Comparison of ENCODE assay signal across 16 cellular contexts in the genomic region with DNA sequence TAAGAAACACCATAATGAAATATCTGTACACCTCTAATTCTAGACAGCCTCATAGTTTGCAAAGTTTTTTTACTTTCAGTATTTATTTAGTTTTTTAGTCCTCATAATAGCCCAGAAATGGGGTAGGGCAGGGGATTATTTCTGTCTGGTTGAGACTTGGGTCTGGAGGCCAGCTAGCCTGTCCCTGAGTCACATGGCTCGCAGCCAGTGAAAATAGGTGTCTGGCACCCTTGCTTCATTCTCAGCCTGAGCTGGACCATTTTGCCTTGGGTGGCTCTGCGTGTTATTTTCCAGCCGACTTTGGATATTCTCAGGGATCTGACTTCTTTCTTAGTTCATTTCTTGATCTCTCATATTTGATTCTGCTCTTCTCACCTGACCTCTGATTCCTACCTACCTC.
DNase-seq lines count a peak whose midpoint lies in the region; TF ChIP-seq lines count a peak whose summit lies in the region.
"Had no signal": no experiment of that assay in that cellular context is flagged by ENCODE, and none has a peak within 500 bp of the region (broad histone marks: within the 10 kb centered on the region; RNA-seq: fewer than 3 reads in every experiment).

No MANE protein-coding gene starts in this region.

- DNase-seq in MCF 10A (ENCODE audit: unreplicated experiment): peak; percentile 92
- DNase-seq in breast epithelium (ENCODE audit: low spot score in 2 of 2): no peak
- peak; percentile 19 to 84 for DNase-seq in cardiac fibroblast (ENCODE audit: low read depth in 2 of 2)
- peak; percentile 51 for DNase-seq in iris pigment epithelial cell (ENCODE audit: low read depth)
- DNase-seq in colonic mucosa: no peak
- DNase-seq in endodermal cell: no peak
- DNase-seq in CD8-positive, alpha-beta memory T cell: no peak
- no peak for DNase-seq in activated CD4-positive, alpha-beta T cell treated with anti-CD3 and anti-CD28 coated beads for 48 hours
- DNase-seq: 8988T; activated T-cell treated with anti-CD3 and anti-CD28 coated beads, Interleukin-2, amount 50 U/mL, for 1 hour; DMS153; KG1; NCI-H1694 treated with DMSO at 0.1 percent for 48 hours; NCI-H774; SJCRH30 had no signal

- intact Hi-C loops in MCF 10A (cut with micrococcal nuclease): no loop called here
- intact Hi-C loops in breast epithelium (cut with DNase I; ENCODE audit: low total_unique reads): no loop called here
- intact Hi-C loops in colonic mucosa (cut with DNase I): no loop called here

- H3K9me3 ChIP-seq in breast epithelium (no peaks in the 10 kb centered on the region), colonic mucosa (no peaks in the 10 kb centered on the region), endodermal cell (ENCODE audit: control insufficient read depth, low read length) (no peaks in the 10 kb centered on the region)
- H3K9me3 ChIP-seq in CD8-positive, alpha-beta memory T cell (ENCODE audit: low read length): no peaks in the 10 kb centered on the region
- H3K9me3 ChIP-seq: SJCRH30 had no signal

- H3K27me3 Mint-ChIP-seq in MCF 10A (ENCODE audit: insufficient read depth, unreplicated experiment) (no peaks in the 10 kb centered on the region), endodermal cell (ENCODE audit: insufficient read depth) (no peaks in the 10 kb centered on the region)
- H3K27me3 Mint-ChIP-seq in CD8-positive, alpha-beta memory T cell: peaks cover 7 to 49% of the 10 kb centered on the region in 2 donors

- H3K4me3 ChIP-seq in breast epithelium (no peak overlapping the region), cardiac fibroblast (replicated peaks in 1 of 2; ENCODE audit: low read depth in 2 of 2, low read length in 2 of 2) (no peak overlapping the region), colonic mucosa (no peak overlapping the region), endodermal cell (ENCODE audit: low read length) (no peak overlapping the region)
- no peak overlapping the region for H3K4me3 ChIP-seq in CD8-positive, alpha-beta memory T cell (ENCODE audit: low read length)
- H3K4me3 ChIP-seq: SJCRH30 had no signal

- no peaks in the 10 kb centered on the region for H3K27me3 ChIP-seq in breast epithelium
- no peaks in the 10 kb centered on the region for H3K27me3 ChIP-seq in colonic mucosa
- no peaks in the 10 kb centered on the region for H3K27me3 ChIP-seq in endodermal cell (ENCODE audit: control insufficient read depth, insufficient read depth, low read length, poor library complexity, severe bottlenecking)
- H3K27me3 ChIP-seq in CD8-positive, alpha-beta memory T cell (ENCODE audit: insufficient read depth, low read length, poor library complexity, severe bottlenecking): no peaks in the 10 kb centered on the region
- H3K27me3 ChIP-seq: SJCRH30 had no signal

- TF ChIP-seq POLR2A in breast epithelium (IDR thresholded peaks at IDR 0.05): no peak

- no peak for TF ChIP-seq CTCF in MCF 10A (IDR thresholded peaks at IDR 0.05; ENCODE audit: unreplicated experiment)
- TF ChIP-seq CTCF in breast epithelium (IDR thresholded peaks at IDR 0.05): no peak
- TF ChIP-seq CTCF in cardiac fibroblast (IDR thresholded peaks at IDR 0.05; ENCODE audit: low read depth, low read length): no peak
- TF ChIP-seq CTCF in colonic mucosa (IDR thresholded peaks at IDR 0.05): no peak
- no peak for TF ChIP-seq CTCF in endodermal cell (conservative IDR thresholded peaks at IDR 0.05)

- no peaks in the 10 kb centered on the region for H3K36me3 ChIP-seq in breast epithelium
- no peaks in the 10 kb centered on the region for H3K36me3 ChIP-seq in colonic mucosa
- peaks cover 9% of the 10 kb centered on the region for H3K36me3 ChIP-seq in endodermal cell (ENCODE audit: control insufficient read depth, insufficient read depth, low read length)
- H3K36me3 ChIP-seq in CD8-positive, alpha-beta memory T cell (ENCODE audit: insufficient read depth, low read length): no peaks in the 10 kb centered on the region
- H3K36me3 ChIP-seq: SJCRH30 had no signal

- no peak overlapping the region for H3K9ac ChIP-seq in colonic mucosa (ENCODE audit: low read depth in 2 of 2, low read length in 2 of 2)
- no peak overlapping the region for H3K9ac ChIP-seq in endodermal cell (ENCODE audit: extremely low read depth, low read length, poor library complexity, severe bottlenecking)

- no peak overlapping the region for H3K27ac ChIP-seq in breast epithelium
- H3K27ac ChIP-seq in colonic mucosa: no peak overlapping the region
- no peak overlapping the region for H3K27ac ChIP-seq in endodermal cell (ENCODE audit: low read depth, low read length)
- H3K27ac ChIP-seq in CD8-positive, alpha-beta memory T cell (ENCODE audit: low read depth, low read length): no peak overlapping the region
- H3K27ac ChIP-seq: SJCRH30 had no signal

- H3K9me3 Mint-ChIP-seq in MCF 10A (ENCODE audit: unreplicated experiment): no peaks in the 10 kb centered on the region
- H3K9me3 Mint-ChIP-seq in endodermal cell: no peaks in the 10 kb centered on the region
- H3K9me3 Mint-ChIP-seq in CD8-positive, alpha-beta memory T cell: no peaks in the 10 kb centered on the region
- H3K9me3 Mint-ChIP-seq: brain had no signal

- BruUV-seq in MCF 10A (replicated peaks; lab: Mats Ljungman, UMichigan): no TSS peak

- no peaks in the 10 kb centered on the region for H3K36me3 Mint-ChIP-seq in MCF 10A (ENCODE audit: insufficient read depth, unreplicated experiment)
- peaks cover 37% of the 10 kb centered on the region for H3K36me3 Mint-ChIP-seq in endodermal cell (ENCODE audit: low read depth)
- H3K36me3 Mint-ChIP-seq in CD8-positive, alpha-beta memory T cell: no peaks in the 10 kb centered on the region

- H3K4me3 Mint-ChIP-seq in MCF 10A (ENCODE audit: unreplicated experiment): no peak overlapping the region
- no peak overlapping the region for H3K4me3 Mint-ChIP-seq in endodermal cell
- H3K4me3 Mint-ChIP-seq in CD8-positive, alpha-beta memory T cell: no peak overlapping the region
- H3K4me3 Mint-ChIP-seq: brain had no signal

- no peak overlapping the region for H3K27ac Mint-ChIP-seq in MCF 10A (ENCODE audit: low read depth, unreplicated experiment)
- no peak overlapping the region for H3K27ac Mint-ChIP-seq in endodermal cell
- H3K27ac Mint-ChIP-seq in CD8-positive, alpha-beta memory T cell: no peak overlapping the region

- H3K4me1 Mint-ChIP-seq in MCF 10A (ENCODE audit: insufficient read depth, unreplicated experiment): peaks cover 7% of the 10 kb centered on the region
- H3K4me1 Mint-ChIP-seq in endodermal cell: no peaks in the 10 kb centered on the region
- H3K4me1 Mint-ChIP-seq in CD8-positive, alpha-beta memory T cell: no peaks in the 10 kb centered on the region

- POLR2A ChIA-PET in MCF 10A (lab: Yijun Ruan, JAX): interaction anchor here (1.0 kb wide), 1 partner anchor 34 kb away, joined by 3 read pairs; no protein-coding TSS in a partner anchor
- POLR2A ChIA-PET in CD8-positive, alpha-beta memory T cell (lab: Charles Lee): no interaction called here

- CTCF ChIA-PET in MCF 10A (lab: Yijun Ruan, JAX): interaction anchor here (0.7 to 5.7 kb wide), 4 partner anchors 9 to 50 kb away, joined by 3 to 19 read pairs (median 3); no protein-coding TSS in a partner anchor
- CTCF ChIA-PET in CD8-positive, alpha-beta memory T cell (lab: Charles Lee): no interaction called here

- no peaks in the 10 kb centered on the region for H3K4me1 ChIP-seq in breast epithelium
- no peaks in the 10 kb centered on the region for H3K4me1 ChIP-seq in colonic mucosa
- no peaks in the 10 kb centered on the region for H3K4me1 ChIP-seq in endodermal cell (ENCODE audit: control insufficient read depth, insufficient read depth, low read length)
- no peaks in the 10 kb centered on the region for H3K4me1 ChIP-seq in CD8-positive, alpha-beta memory T cell (ENCODE audit: insufficient read depth, low read length)
- H3K4me1 ChIP-seq: SJCRH30 had no signal

- 87 to 93% methylated on average over 3 of the region's 3 CpGs for WGBS in endodermal cell (ENCODE audit: insufficient coverage in 1 of 2, insufficient read length in 1 of 2), 2 experiments

Comparison
In these comparisons a context has a peak if more than half of its experiments do, and no peak if none do; other contexts are left out.
1. DNase-seq: peak in MCF 10A (single experiment), cardiac fibroblast (2 of 2) and iris pigment epithelial cell (single experiment); none in breast epithelium (0 of 2), colonic mucosa (single experiment), endodermal cell (single experiment), CD8-positive, alpha-beta memory T cell (0 of 5) and activated CD4-positive, alpha-beta T cell treated with anti-CD3 and anti-CD28 coated beads for 48 hours (single experiment).